Comparison of ENCODE assay signal across 18 cellular contexts in genomic region chr3:134753999-134754742, GRCh38. TPM values are rescaled to one million over a fixed set of nuclear protein-coding genes. Genes with fewer than 3 reads are reported as not detected.
DNase-seq lines count a peak whose midpoint lies in the region; ATAC-seq and TF ChIP-seq lines count a peak whose summit lies in the region.
"Had no signal": no experiment of that assay in that cellular context is flagged by ENCODE, and none has a peak within 500 bp of the region (broad histone marks: within the 10 kb centered on the region; RNA-seq: fewer than 3 reads in every experiment).

No MANE protein-coding gene starts in this region.

- H3K79me2 ChIP-seq in OCI-LY3 (ENCODE audit: low read length): no peaks in the 10 kb centered on the region
- no peaks in the 10 kb centered on the region for H3K79me2 ChIP-seq in osteoblast (ENCODE audit: insufficient read depth, low read length)

- H3K9me3 ChIP-seq in OCI-LY3 (ENCODE audit: insufficient read depth, low read length): no peaks in the 10 kb centered on the region
- H3K9me3 ChIP-seq in esophagus muscularis mucosa: no peaks in the 10 kb centered on the region
- H3K9me3 ChIP-seq in osteoblast (ENCODE audit: low read depth, low read length): no peaks in the 10 kb centered on the region
- H3K9me3 ChIP-seq: BLaER1 treated with 17β-estradiol and CSF1 and Interleukin-3, amounts not matched to agents 10 nM and 100 nM; Peyer's patch; tibial artery had no signal

- no peak overlapping the region for H3K4me2 ChIP-seq in OCI-LY3 (ENCODE audit: low read length)
- no peak overlapping the region for H3K4me2 ChIP-seq in osteoblast (ENCODE audit: insufficient read depth, low read length)
- H3K4me2 ChIP-seq: BLaER1 treated with 17β-estradiol and CSF1 and Interleukin-3, amounts not matched to agents 10 nM and 100 nM had no signal

- ATAC-seq in GM21723 (IDR thresholded peaks at IDR 0.05; ENCODE audit: unreplicated experiment): no peak
- no peak for ATAC-seq in GM19351 (IDR thresholded peaks at IDR 0.05; ENCODE audit: unreplicated experiment)

- 62% methylated on average over 5 of the region's 6 CpGs for WGBS in esophagus muscularis mucosa

- DNase-seq in DMS53 (lab: John Stamatoyannopoulos, UW) (peak; percentile 5), DMS53 treated with DMSO at 0.1 percent for 48 hours (lab: John Stamatoyannopoulos, UW; ENCODE audit: unreplicated experiment) (no peak), esophagus muscularis mucosa (ENCODE audit: extremely low spot score) (peak; percentile 75), osteoblast (ENCODE audit: insufficient read length, low spot score, missing footprints) (no peak)
- DNase-seq in activated CD4-positive, alpha-beta T cell treated with anti-CD3 and anti-CD28 coated beads, Interleukin-2, amount 50 U/mL, for 48 hours: no peak
- DNase-seq: amniotic stem cell; foreskin keratinocyte; KG1; NCI-H1048; NCI-H748 treated with DMSO at 0.1 percent for 48 hours; stimulated activated naive B cell treated with anti-CD40 and anti-IgM and Interleukin-4, amounts not matched to agents 10 μg/mL and 1 μg/mL and 100 μg/mL, for 72 hours; tibial artery had no signal

- H3K4me1 ChIP-seq in OCI-LY3 (ENCODE audit: low read length) (no peaks in the 10 kb centered on the region), esophagus muscularis mucosa (no peaks in the 10 kb centered on the region), osteoblast (ENCODE audit: insufficient read depth, low read length) (peaks cover 10% of the 10 kb centered on the region)
- H3K4me1 ChIP-seq: foreskin keratinocyte, Peyer's patch, tibial artery had no signal

- H3K9ac ChIP-seq in OCI-LY3 (ENCODE audit: low read length): no peak overlapping the region
- H3K9ac ChIP-seq: BLaER1 treated with 17β-estradiol and CSF1 and Interleukin-3, amounts not matched to agents 10 nM and 100 nM had no signal

- H2AFZ ChIP-seq in OCI-LY3 (ENCODE audit: low read depth, low read length) (no peak overlapping the region), osteoblast (ENCODE audit: low read length) (no peak overlapping the region)

- H3K27ac ChIP-seq in OCI-LY3 (ENCODE audit: low read length) (no peak overlapping the region), esophagus muscularis mucosa (replicated peaks in 1 of 4) (no peak overlapping the region), osteoblast (ENCODE audit: low read depth, low read length) (no peak overlapping the region)
- H3K27ac ChIP-seq: BLaER1 treated with 17β-estradiol and CSF1 and Interleukin-3, amounts not matched to agents 10 nM and 100 nM; foreskin keratinocyte; Peyer's patch; tibial artery had no signal

- TF ChIP-seq CTCF in OCI-LY3 (IDR thresholded peaks at IDR 0.05; ENCODE audit: low read depth, low read length): 0 out of 2 replicates have a peak, but pooled peaks have one; percentile 11
- no peak for TF ChIP-seq CTCF in esophagus muscularis mucosa (IDR thresholded peaks at IDR 0.05)
- TF ChIP-seq CTCF in osteoblast (IDR thresholded peaks at IDR 0.05; ENCODE audit: extremely low read depth, low read depth, low read length): peak; percentile 34

- TF ChIP-seq EP300 in esophagus muscularis mucosa (IDR thresholded peaks at IDR 0.05): no peak

- H3K27me3 ChIP-seq in OCI-LY3 (ENCODE audit: low read depth, low read length) (peaks cover 53% of the 10 kb centered on the region), esophagus muscularis mucosa (no peaks in the 10 kb centered on the region), osteoblast (ENCODE audit: insufficient read depth, low read length) (peaks cover 12% of the 10 kb centered on the region)
- H3K27me3 ChIP-seq: BLaER1 treated with 17β-estradiol and CSF1 and Interleukin-3, amounts not matched to agents 10 nM and 100 nM; foreskin keratinocyte; Peyer's patch; tibial artery had no signal

- H3K36me3 ChIP-seq in OCI-LY3 (replicated peaks; ENCODE audit: low read depth, low read length): no peaks in the 10 kb centered on the region
- no peaks in the 10 kb centered on the region for H3K36me3 ChIP-seq in esophagus muscularis mucosa
- H3K36me3 ChIP-seq in osteoblast (ENCODE audit: insufficient read depth, low read length): no peaks in the 10 kb centered on the region
- H3K36me3 ChIP-seq: BLaER1 treated with 17β-estradiol and CSF1 and Interleukin-3, amounts not matched to agents 10 nM and 100 nM; Peyer's patch; tibial artery had no signal

- intact Hi-C loops in esophagus muscularis mucosa (cut with DNase I): loop anchor here (2.0 to 10.0 kb wide), 2 partner anchors 99 to 153 kb away; partner anchors contain the start of gene KY

- no peak for TF ChIP-seq POLR2A in esophagus muscularis mucosa (IDR thresholded peaks at IDR 0.05; ENCODE audit: low read depth)

- H4K20me1 ChIP-seq in OCI-LY3 (ENCODE audit: insufficient read depth, low read length) (no peaks in the 10 kb centered on the region), osteoblast (ENCODE audit: insufficient read depth, low read length) (no peaks in the 10 kb centered on the region)
- H4K20me1 ChIP-seq: BLaER1 treated with 17β-estradiol and CSF1 and Interleukin-3, amounts not matched to agents 10 nM and 100 nM had no signal

- no peak overlapping the region for H3K4me3 ChIP-seq in OCI-LY3 (ENCODE audit: low read length)
- H3K4me3 ChIP-seq in esophagus muscularis mucosa: no peak overlapping the region
- H3K4me3 ChIP-seq in osteoblast (ENCODE audit: insufficient read depth, low read length): no peak overlapping the region
- H3K4me3 ChIP-seq: BLaER1 treated with 17β-estradiol and CSF1 and Interleukin-3, amounts not matched to agents 10 nM and 100 nM; Peyer's patch; tibial artery had no signal

RNA-seq across cellular contexts. Expression of gene EPHB1, which starts 40.9 kb away (rescaled TPM):
- total RNA-seq in esophagus muscularis mucosa: 1 to 10 TPM in 3 of 4 donors, under 1 TPM in 1; under 0.01 to 6.1 (median 2.8) TPM
- 0.36 and 1.5 TPM in 2 replicates for total RNA-seq in osteoblast
- total RNA-seq: A172 had no signal

Comparison
In these comparisons a context has a peak if more than half of its experiments do, and no peak if none do; other contexts are left out.
1. DNase-seq: peak in DMS53 (single experiment) and esophagus muscularis mucosa (single experiment); none in DMS53 treated with DMSO at 0.1 percent for 48 hours (single experiment), osteoblast (single experiment) and activated CD4-positive, alpha-beta T cell treated with anti-CD3 and anti-CD28 coated beads, Interleukin-2, amount 50 U/mL, for 48 hours (0 of 2).
2. CTCF ChIP-seq: peak in OCI-LY3 (single experiment) and osteoblast (single experiment); none in esophagus muscularis mucosa (0 of 3).